8 cellular contexts compared by ENCODE assay signal in the genomic region with DNA sequence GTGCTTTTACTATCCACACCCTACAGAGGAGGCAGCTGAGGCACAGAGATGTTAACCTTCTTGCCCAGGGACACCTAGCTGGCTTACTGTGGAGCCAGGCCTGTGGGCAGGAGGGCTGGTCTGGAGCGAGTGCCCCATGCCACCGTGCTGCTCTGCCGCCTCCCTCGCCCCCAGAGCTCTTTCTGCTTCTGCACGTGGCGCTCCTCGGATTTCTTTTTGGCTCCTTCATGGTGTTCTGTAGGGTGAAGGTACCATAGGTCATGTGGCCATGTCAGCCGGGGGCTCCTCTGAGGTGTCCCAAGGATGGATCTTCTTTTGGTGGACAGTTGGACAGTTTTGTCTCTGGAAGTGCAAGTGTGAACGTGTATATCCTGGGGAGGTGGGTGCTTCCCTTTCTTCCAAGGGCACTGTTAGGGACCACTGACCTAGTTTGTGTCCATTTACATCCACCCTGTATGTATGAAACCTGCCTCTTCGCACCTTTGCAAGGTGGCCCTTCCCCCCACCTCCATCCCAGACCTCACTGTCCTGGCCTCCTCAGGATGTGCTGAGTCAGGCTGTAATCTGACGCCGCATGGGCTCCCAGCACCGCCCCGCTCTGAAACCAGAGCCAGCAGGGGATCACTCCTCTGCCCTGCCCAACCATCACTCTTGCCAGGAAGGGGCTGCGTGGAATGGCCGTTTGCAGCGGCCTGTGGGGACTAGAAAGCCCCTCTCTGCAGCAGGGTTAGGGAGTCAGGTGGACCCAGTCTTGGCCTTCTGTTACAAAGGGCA. TPM values are rescaled to one million over a fixed set of nuclear protein-coding genes. Genes with fewer than 3 reads are reported as not detected.
DNase-seq lines count a peak whose midpoint lies in the region; ATAC-seq and TF ChIP-seq lines count a peak whose summit lies in the region.

No MANE protein-coding gene starts in this region.

- TF ChIP-seq CTCF in GM23338 (conservative IDR thresholded peaks at IDR 0.05; ENCODE audit: low read depth in 2 of 2) (no peak), progenitor cell of endocrine pancreas (IDR thresholded peaks at IDR 0.05; ENCODE audit: unreplicated experiment) (no peak), CD14-positive monocyte (IDR thresholded peaks at IDR 0.05) (no peak)

- H4K20me1 ChIP-seq in GM23338 (replicated peaks; ENCODE audit: insufficient read depth): no peaks in the 10 kb centered on the region; the same call in 1 of the 2 replicates

- peaks cover 10% of the 10 kb centered on the region for H3K27me3 Mint-ChIP-seq in GM23338 (ENCODE audit: insufficient read depth, low read depth, poor library complexity)
- H3K27me3 Mint-ChIP-seq in progenitor cell of endocrine pancreas: no peaks in the 10 kb centered on the region
- no peaks in the 10 kb centered on the region for H3K27me3 Mint-ChIP-seq in CD14-positive monocyte (ENCODE audit: low read depth in 3 of 3)

- peak overlapping the region; percentile 61; the same call in 1 of the 2 replicates for H3K4me2 ChIP-seq in GM23338

- peaks cover 16% of the 10 kb centered on the region for H3K4me1 ChIP-seq in GM23338 (ENCODE audit: insufficient read depth)

- peaks cover 45% of the 10 kb centered on the region for H3K36me3 Mint-ChIP-seq in GM23338 (ENCODE audit: low read depth)
- H3K36me3 Mint-ChIP-seq in progenitor cell of endocrine pancreas (ENCODE audit: insufficient read depth): peaks cover 9% of the 10 kb centered on the region
- H3K36me3 Mint-ChIP-seq in CD14-positive monocyte: peaks cover 86 to 100% of the 10 kb centered on the region in 2 donors

- H3K27ac Mint-ChIP-seq in GM23338: peak overlapping the region; percentile 96
- H3K27ac Mint-ChIP-seq in progenitor cell of endocrine pancreas: peak overlapping the region; percentile 42
- H3K27ac Mint-ChIP-seq in CD14-positive monocyte: peak overlapping the region in 1 of 7 donors; percentile 58

- no peaks in the 10 kb centered on the region for H3K9me2 ChIP-seq in GM23338 (ENCODE audit: insufficient read depth)

- H3K4me1 Mint-ChIP-seq in GM23338: peaks cover 22% of the 10 kb centered on the region
- H3K4me1 Mint-ChIP-seq in progenitor cell of endocrine pancreas (ENCODE audit: low read depth): peaks cover 13% of the 10 kb centered on the region
- no peaks in the 10 kb centered on the region for H3K4me1 Mint-ChIP-seq in CD14-positive monocyte

- no peaks in the 10 kb centered on the region for H3K36me3 ChIP-seq in GM23338 (ENCODE audit: insufficient read depth)

- H3K27me3 ChIP-seq in GM23338 (ENCODE audit: insufficient read depth): no peaks in the 10 kb centered on the region

- peaks cover 12% of the 10 kb centered on the region for H3F3A ChIP-seq in GM23338 (replicated peaks; ENCODE audit: low read depth)

- H3K9me3 Mint-ChIP-seq in GM23338 (no peaks in the 10 kb centered on the region), progenitor cell of endocrine pancreas (ENCODE audit: low read depth) (no peaks in the 10 kb centered on the region), CD14-positive monocyte (no peaks in the 10 kb centered on the region)

- no peak overlapping the region for H3K4me3 ChIP-seq in GM23338

- intact Hi-C loops in CD14-positive monocyte (cut with micrococcal nuclease): no loop called here

- no peak overlapping the region for H2AFZ ChIP-seq in GM23338

- H3K27ac ChIP-seq in GM23338 (ENCODE audit: low read depth): peak overlapping the region; percentile 87

- no peaks in the 10 kb centered on the region for H3K79me2 ChIP-seq in GM23338 (replicated peaks; ENCODE audit: insufficient read depth)

- peak; percentile 96 for ATAC-seq in GM23338

- peak; percentile 96 for DNase-seq in GM23338 (ENCODE audit: low spot score)
- DNase-seq in OCI-M1 (lab: John Stamatoyannopoulos, UW): peak; percentile 81
- DNase-seq in fibroblast of the conjunctiva (ENCODE audit: low read depth): peak; percentile 63
- DNase-seq in progenitor cell of endocrine pancreas (ENCODE audit: low spot score, unreplicated experiment): no peak
- DNase-seq in CD14-positive monocyte (ENCODE audit: low spot score): no peak
- DNase-seq in MV-4-11 (lab: John Stamatoyannopoulos, UW): no peak
- DNase-seq in T-helper 2 cell: no peak
- no peak for DNase-seq in occipital lobe (lab: John Stamatoyannopoulos, UW)

- H3K4me3 Mint-ChIP-seq in GM23338 (peak overlapping the region; percentile 28; the same call in 2 of the 3 replicates), progenitor cell of endocrine pancreas (ENCODE audit: low read depth) (no peak overlapping the region), CD14-positive monocyte (no peak overlapping the region)

TF ChIP-seq in GM23338, 12 proteins besides CTCF, POLR2A, EP300 and RAD21:
- TF ChIP-seq CREB1 (CRISPR knock-in tag; IDR thresholded peaks at IDR 0.05; ENCODE audit: low read depth) (peak; percentile 45), EZH2phosphoT487 (IDR thresholded peaks at IDR 0.05; ENCODE audit: unreplicated experiment) (no peak), POLR2AphosphoS5 (IDR thresholded peaks at IDR 0.05; ENCODE audit: low read depth) (peak; percentile 68)

RNA-seq across cellular contexts. Expression of a gene that starts 31.7 kb away (rescaled TPM):
- 18.6 and 19.0 TPM in 2 replicates for total RNA-seq in GM23338 (2014; rRNA removed; shearing (Covaris generic))
- polyA plus RNA-seq in GM23338 (2016; fragmentation: Nextera tagmentation; extraction: Ambion mirVana): 26.5 and 28.7 TPM in 2 replicates
- 43.5 and 44.1 TPM in 2 replicates for total RNA-seq in progenitor cell of endocrine pancreas
- polyA plus RNA-seq in CD14-positive monocyte: 10 to 100 TPM; 10.4 to 19.0 TPM
- 23.7 TPM for total RNA-seq in occipital lobe

RNA-seq across cellular contexts. Expression of a gene that starts 43.7 kb away (rescaled TPM):
- 77.8 and 79.7 TPM in 2 replicates for total RNA-seq in GM23338 (2014; rRNA removed; shearing (Covaris generic))
- 33.4 and 36.2 TPM in 2 replicates for polyA plus RNA-seq in GM23338 (2016; fragmentation: Nextera tagmentation; extraction: Ambion mirVana)
- 67.4 and 69.7 TPM in 2 replicates for total RNA-seq in progenitor cell of endocrine pancreas
- polyA plus RNA-seq in CD14-positive monocyte: 10 to 100 TPM; 64.2 to 75.8 TPM
- 64.4 TPM for total RNA-seq in occipital lobe

RNA-seq across cellular contexts. Expression of a gene that starts 44.1 kb away (rescaled TPM):
- total RNA-seq in GM23338 (2014; rRNA removed; shearing (Covaris generic)): 108 and 115 TPM in 2 replicates
- polyA plus RNA-seq in GM23338 (2016; fragmentation: Nextera tagmentation; extraction: Ambion mirVana) (49.4 and 52.4 TPM in 2 replicates), CD14-positive monocyte (10 to 100 TPM; 22.0 to 26.3 TPM)
- total RNA-seq in progenitor cell of endocrine pancreas (44.3 and 52.9 TPM in 2 replicates), occipital lobe (35.7 TPM)

RNA-seq across cellular contexts. Expression of a gene that starts 48.2 kb away (rescaled TPM):
- total RNA-seq in GM23338 (2014; rRNA removed; shearing (Covaris generic)): 0.35 and 0.47 TPM in 2 replicates
- polyA plus RNA-seq in GM23338 (2016; fragmentation: Nextera tagmentation; extraction: Ambion mirVana) (0.45 and 0.50 TPM in 2 replicates), CD14-positive monocyte (not detected)
- total RNA-seq in progenitor cell of endocrine pancreas (1.7 TPM in 2 replicates), occipital lobe (9.4 TPM)

Comparison
In these comparisons a context has a peak if more than half of its experiments do, and no peak if none do; other contexts are left out.
1. DNase-seq: peak in GM23338 (single experiment), OCI-M1 (single experiment) and fibroblast of the conjunctiva (single experiment); none in progenitor cell of endocrine pancreas (single experiment), CD14-positive monocyte (single experiment), MV-4-11 (single experiment), T-helper 2 cell (0 of 5) and occipital lobe (single experiment).